ENCODE assay signal across 9 cellular contexts in the genomic region with DNA sequence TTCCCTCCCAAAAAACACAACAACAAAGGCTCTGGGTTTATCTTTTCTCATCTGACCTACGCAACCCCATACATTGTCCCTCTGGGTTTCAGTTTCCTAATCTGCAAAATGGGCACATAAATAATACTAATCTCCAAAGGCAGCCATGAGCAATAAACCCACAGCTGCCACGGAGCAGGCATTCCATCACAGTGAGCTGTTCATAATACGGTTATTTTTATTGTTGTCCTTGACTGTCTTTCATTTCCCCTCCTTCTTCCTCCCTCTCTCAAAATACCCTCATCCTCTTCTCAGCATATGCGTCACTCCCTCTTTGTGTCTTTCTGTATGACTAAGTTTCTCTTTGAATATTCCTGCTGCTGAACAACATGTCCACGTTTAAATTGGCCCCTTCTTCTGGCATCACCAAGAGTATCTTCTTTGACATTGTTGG.
DNase-seq lines count a peak whose midpoint lies in the region; ATAC-seq and TF ChIP-seq lines count a peak whose summit lies in the region.
"Had no signal": no experiment of that assay in that cellular context is flagged by ENCODE, and none has a peak within 500 bp of the region (broad histone marks: within the 10 kb centered on the region; RNA-seq: fewer than 3 reads in every experiment).

No MANE protein-coding gene starts in this region.

- ATAC-seq in HG02763 (IDR thresholded peaks at IDR 0.05; ENCODE audit: unreplicated experiment) (peak; percentile 36), T-cell (replicated peaks in 1 of 4) (no peak)
- ATAC-seq: HCT116 had no signal

- H3K9me2 ChIP-seq in MM.1S (replicated peaks; ENCODE audit: insufficient read depth, low read length), result no peaks in the 10 kb centered on the region

- H3K4me1 ChIP-seq in osteoblast (ENCODE audit: insufficient read depth, low read length), result peaks cover 3% of the 10 kb centered on the region
- H3K4me1 ChIP-seq in MM.1S (ENCODE audit: low read length), result no peaks in the 10 kb centered on the region

- H3K36me3 ChIP-seq in osteoblast (ENCODE audit: insufficient read depth, low read length) (no peaks in the 10 kb centered on the region), MM.1S (replicated peaks; ENCODE audit: insufficient read depth, low read length) (no peaks in the 10 kb centered on the region)

- DNase-seq in activated T-cell treated with anti-CD3 and anti-CD28 coated beads, Interleukin-2, amount 50 U/mL, for 24 hours, result no peak
- no peak for DNase-seq in activated T-cell treated with anti-CD3 and anti-CD28 coated beads, Interleukin-2, amount 50 U/mL, for 1 hour
- DNase-seq in T-cell, result no peak
- peak; percentile 45 for DNase-seq in osteoblast (ENCODE audit: insufficient read length, low spot score, missing footprints)
- DNase-seq in MM.1S, result no peak
- DNase-seq in cortex of kidney (lab: John Stamatoyannopoulos, UW), result no peak
- DNase-seq in T1000 (lab: John Stamatoyannopoulos, UW), result no peak

- H3K4me3 ChIP-seq in osteoblast (ENCODE audit: insufficient read depth, low read length) (no peak overlapping the region), MM.1S (ENCODE audit: low read length) (no peak overlapping the region)

- H3K4me3 Mint-ChIP-seq in activated T-cell treated with anti-CD3 and anti-CD28 coated beads, Interleukin-2, amount 50 U/mL, for 24 hours, result no peak overlapping the region
- H3K4me3 Mint-ChIP-seq in T-cell, result peak overlapping the region in 2 of 3 donors; percentile 0 to 8

- peak overlapping the region; percentile 29 for H2AFZ ChIP-seq in osteoblast (ENCODE audit: low read length)
- H2AFZ ChIP-seq in MM.1S (ENCODE audit: low read length), result no peak overlapping the region

- H3K9me3 ChIP-seq in osteoblast (ENCODE audit: low read depth, low read length), result no peaks in the 10 kb centered on the region
- H3K9me3 ChIP-seq in MM.1S (replicated peaks; ENCODE audit: insufficient read depth, low read length), result no peaks in the 10 kb centered on the region

- peaks cover 4% of the 10 kb centered on the region for H3K9me3 Mint-ChIP-seq in activated T-cell treated with anti-CD3 and anti-CD28 coated beads, Interleukin-2, amount 50 U/mL, for 24 hours
- peaks cover 0 to 6% (median 0%) of the 10 kb centered on the region in 3 donors for H3K9me3 Mint-ChIP-seq in T-cell

- H3K9ac ChIP-seq in MM.1S (ENCODE audit: low read length), result no peak overlapping the region

- no peaks in the 10 kb centered on the region for H3K79me2 ChIP-seq in osteoblast (ENCODE audit: insufficient read depth, low read length)
- no peaks in the 10 kb centered on the region for H3K79me2 ChIP-seq in MM.1S (ENCODE audit: low read length)

- H4K20me1 ChIP-seq in osteoblast (ENCODE audit: insufficient read depth, low read length) (no peaks in the 10 kb centered on the region), MM.1S (ENCODE audit: insufficient read depth, low read length) (no peaks in the 10 kb centered on the region)

- POLR2A ChIA-PET in T-cell (lab: Charles Lee), result no interaction called here

- H3K4me2 ChIP-seq in osteoblast (ENCODE audit: insufficient read depth, low read length) (no peak overlapping the region), MM.1S (ENCODE audit: low read depth, low read length) (no peak overlapping the region)

- H3F3A ChIP-seq in MM.1S (ENCODE audit: insufficient read depth, low read length), result no peaks in the 10 kb centered on the region

- H3K27ac ChIP-seq in osteoblast (ENCODE audit: low read depth, low read length) (no peak overlapping the region), MM.1S (ENCODE audit: low read length) (no peak overlapping the region)

- H3K36me3 Mint-ChIP-seq in activated T-cell treated with anti-CD3 and anti-CD28 coated beads, Interleukin-2, amount 50 U/mL, for 24 hours (ENCODE audit: low read depth), result no peaks in the 10 kb centered on the region
- H3K36me3 Mint-ChIP-seq in T-cell, result no peaks in the 10 kb centered on the region

- CTCF ChIA-PET in T-cell (lab: Charles Lee), result no interaction called here

- peaks cover 28% of the 10 kb centered on the region for H3K4me1 Mint-ChIP-seq in activated T-cell treated with anti-CD3 and anti-CD28 coated beads, Interleukin-2, amount 50 U/mL, for 24 hours (ENCODE audit: low read depth)
- H3K4me1 Mint-ChIP-seq in T-cell, result peaks cover 20 to 26% (median 22%) of the 10 kb centered on the region in 3 donors

- H3K27me3 Mint-ChIP-seq in activated T-cell treated with anti-CD3 and anti-CD28 coated beads, Interleukin-2, amount 50 U/mL, for 24 hours, result no peaks in the 10 kb centered on the region
- no peaks in the 10 kb centered on the region for H3K27me3 Mint-ChIP-seq in T-cell

- H3K27ac Mint-ChIP-seq in activated T-cell treated with anti-CD3 and anti-CD28 coated beads, Interleukin-2, amount 50 U/mL, for 24 hours, result peak overlapping the region; percentile 84
- no peak overlapping the region for H3K27ac Mint-ChIP-seq in T-cell

- TF ChIP-seq CTCF in osteoblast (IDR thresholded peaks at IDR 0.05; ENCODE audit: extremely low read depth, low read depth, low read length) (no peak), MM.1S (IDR thresholded peaks at IDR 0.05; ENCODE audit: low read length) (no peak)

- H3K27me3 ChIP-seq in osteoblast (ENCODE audit: insufficient read depth, low read length), result peaks cover 4% of the 10 kb centered on the region
- no peaks in the 10 kb centered on the region for H3K27me3 ChIP-seq in MM.1S (replicated peaks; ENCODE audit: insufficient read depth, low read length)
